ENCODE assay signal across 2 cellular contexts in the genomic region with DNA sequence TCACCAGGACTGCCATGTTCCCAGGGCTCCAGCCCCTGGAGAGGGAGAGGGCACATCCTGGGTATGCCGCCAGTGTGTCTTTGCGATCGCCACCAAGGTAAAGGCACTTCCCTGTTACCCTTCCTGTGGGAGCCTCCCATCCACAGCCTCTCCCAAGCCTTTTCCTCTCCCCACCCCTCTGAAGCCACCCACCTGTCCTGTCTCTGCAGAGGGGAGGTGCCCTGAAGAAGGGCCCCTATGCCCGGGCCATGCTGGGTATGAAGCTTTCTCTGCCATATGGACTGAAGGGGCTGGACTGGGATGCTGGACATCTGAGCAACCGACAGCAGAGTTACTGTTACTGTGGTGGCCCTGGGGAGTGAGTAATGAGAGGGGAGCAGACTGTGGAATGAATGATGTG.
A peak's percentile ranks its signal among the peaks of the same experiment; 100 is the strongest.
TF ChIP-seq lines count a peak whose summit lies in the region.

No MANE protein-coding gene starts in this region.

TF ChIP-seq in HepG2, 621 proteins besides CTCF, POLR2A, EP300 and RAD21:
- TF ChIP-seq AGO2 (optimal IDR thresholded peaks at IDR 0.05; ENCODE audit: low read depth, low read length) (peak; percentile 25), HNRNPH1 (optimal IDR thresholded peaks at IDR 0.05; ENCODE audit: low read depth, low read length) (peak; percentile 6), REPIN1 (CRISPR knock-in tag; IDR thresholded peaks at IDR 0.05; ENCODE audit: borderline replicate concordance, low read depth) (no peak)

TF ChIP-seq in HEK293T, 16 proteins besides CTCF, POLR2A, EP300 and RAD21:
- no peak for TF ChIP-seq TARDBP (IDR thresholded peaks at IDR 0.05)
- TF ChIP-seq HDGF (IDR thresholded peaks at IDR 0.05; ENCODE audit: borderline replicate concordance), result no peak
- no peak for TF ChIP-seq FOXA1 (IDR thresholded peaks at IDR 0.05)
- no peak for TF ChIP-seq L3MBTL2 (conservative IDR thresholded peaks at IDR 0.05)
- TF ChIP-seq SUZ12 (IDR thresholded peaks at IDR 0.05), result no peak
- TF ChIP-seq, protein P1, sequence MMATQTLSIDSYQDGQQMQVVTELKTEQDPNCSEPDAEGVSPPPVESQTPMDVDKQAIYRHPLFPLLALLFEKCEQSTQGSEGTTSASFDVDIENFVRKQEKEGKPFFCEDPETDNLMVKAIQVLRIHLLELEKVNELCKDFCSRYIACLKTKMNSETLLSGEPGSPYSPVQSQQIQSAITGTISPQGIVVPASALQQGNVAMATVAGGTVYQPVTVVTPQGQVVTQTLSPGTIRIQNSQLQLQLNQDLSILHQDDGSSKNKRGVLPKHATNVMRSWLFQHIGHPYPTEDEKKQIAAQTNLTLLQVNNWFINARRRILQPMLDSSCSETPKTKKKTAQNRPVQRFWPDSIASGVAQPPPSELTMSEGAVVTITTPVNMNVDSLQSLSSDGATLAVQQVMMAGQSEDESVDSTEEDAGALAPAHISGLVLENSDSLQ (IDR thresholded peaks at IDR 0.05), result no peak
- no peak for TF ChIP-seq CTBP1 (IDR thresholded peaks at IDR 0.05; ENCODE audit: borderline replicate concordance)
- TF ChIP-seq BHLHE40 (IDR thresholded peaks at IDR 0.05; ENCODE audit: borderline replicate concordance), result no peak
